In the genomic region with DNA sequence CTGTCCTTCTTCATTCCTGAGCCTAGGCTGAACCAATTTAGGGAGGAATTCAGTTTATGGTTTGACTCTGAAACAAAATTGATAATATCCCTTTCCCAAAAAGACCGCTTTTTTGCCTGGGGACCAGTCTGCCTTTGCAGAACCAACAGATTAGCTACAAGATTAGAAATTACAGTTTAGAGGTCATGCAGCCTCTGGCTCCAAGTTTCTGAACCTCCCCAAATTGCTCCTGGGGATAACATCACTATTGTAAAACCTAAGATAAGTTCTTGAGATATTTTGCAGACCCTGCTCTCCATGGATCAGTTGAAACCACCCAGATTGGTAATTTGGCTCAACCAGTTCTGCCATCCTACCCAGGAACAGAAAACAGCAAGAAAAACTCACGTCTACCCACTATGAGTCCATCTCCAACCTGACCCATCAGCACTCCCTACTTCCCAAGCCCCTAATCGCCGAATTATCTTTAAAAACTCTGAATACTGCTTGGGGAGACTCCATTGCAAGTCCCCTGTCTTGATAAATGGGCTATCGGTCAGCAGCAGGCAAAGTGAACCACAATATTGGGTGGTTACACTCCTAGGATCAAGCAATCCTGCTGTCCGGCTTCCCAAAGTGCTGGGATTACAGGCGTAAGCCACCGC, we compare ENCODE assay signal across 8 cellular contexts. TPM values are rescaled to one million over a fixed set of nuclear protein-coding genes. Genes with fewer than 3 reads are reported as not detected.
DNase-seq lines count a peak whose midpoint lies in the region; ATAC-seq and TF ChIP-seq lines count a peak whose summit lies in the region.

No MANE protein-coding gene starts in this region.

- peak overlapping the region; percentile 87 for H3K4me2 ChIP-seq in DND-41 (ENCODE audit: insufficient read depth, low read length)
- peak overlapping the region; percentile 84 for H3K4me2 ChIP-seq in KMS-11

- H3K27me3 ChIP-seq in DND-41 (ENCODE audit: insufficient read depth, low read length, poor library complexity) (no peaks in the 10 kb centered on the region), KMS-11 (ENCODE audit: insufficient read depth, low read depth) (no peaks in the 10 kb centered on the region), ectodermal cell (ENCODE audit: control insufficient read depth, insufficient read depth, low read length, poor library complexity, severe bottlenecking) (no peaks in the 10 kb centered on the region)

- H3K4me1 ChIP-seq in DND-41 (ENCODE audit: insufficient read depth, low read length): peaks cover 50% of the 10 kb centered on the region
- H3K4me1 ChIP-seq in KMS-11 (ENCODE audit: low read depth, poor library complexity, severe bottlenecking): peaks cover 17% of the 10 kb centered on the region
- H3K4me1 ChIP-seq in ectodermal cell (ENCODE audit: control insufficient read depth, insufficient read depth, low read length): peaks cover 3% of the 10 kb centered on the region

- DNase-seq in DND-41 (no peak), natural killer cell (no peak), AG08396 (ENCODE audit: low spot score) (no peak), RKO (ENCODE audit: low spot score) (no peak), UCSD-AML1 (lab: John Stamatoyannopoulos, UW; ENCODE audit: unreplicated experiment) (no peak)

- ATAC-seq in DND-41 (ENCODE audit: insufficient read depth, low read depth) (peak; percentile 12), GM21619 (IDR thresholded peaks at IDR 0.05; ENCODE audit: unreplicated experiment) (peak; percentile 14), natural killer cell (no peak)

- H3K79me2 ChIP-seq in DND-41 (ENCODE audit: insufficient read depth, low read length) (peaks cover 53% of the 10 kb centered on the region), KMS-11 (ENCODE audit: insufficient read depth, low read depth) (peaks cover 42% of the 10 kb centered on the region)

- H3K4me1 Mint-ChIP-seq in natural killer cell: peaks cover 65% of the 10 kb centered on the region in 2 donors

- intact Hi-C loops in natural killer cell (cut with micrococcal nuclease): no loop called here

- H3K9ac ChIP-seq in DND-41 (ENCODE audit: low read depth, low read length): peak overlapping the region; percentile 93
- peak overlapping the region; percentile 88 for H3K9ac ChIP-seq in KMS-11

- peaks cover 36% of the 10 kb centered on the region for H3K36me3 ChIP-seq in DND-41 (ENCODE audit: insufficient read depth, low read length)
- peaks cover 3% of the 10 kb centered on the region; the same call in 1 of the 2 replicates for H3K36me3 ChIP-seq in KMS-11 (ENCODE audit: insufficient read depth)
- peaks cover 2% of the 10 kb centered on the region for H3K36me3 ChIP-seq in ectodermal cell (ENCODE audit: control insufficient read depth, insufficient read depth, low read length)

- H3K27me3 Mint-ChIP-seq in natural killer cell (ENCODE audit: low read depth in 2 of 2): peaks cover 4 to 5% of the 10 kb centered on the region in 2 donors

- H4K20me1 ChIP-seq in DND-41 (ENCODE audit: insufficient read depth, low read length): peaks cover 35% of the 10 kb centered on the region; the same call in 1 of the 2 replicates
- H4K20me1 ChIP-seq in KMS-11 (ENCODE audit: insufficient read depth): peaks cover 9% of the 10 kb centered on the region; the same call in 1 of the 2 replicates

- no peak for TF ChIP-seq CTCF in DND-41 (IDR thresholded peaks at IDR 0.05; ENCODE audit: borderline replicate concordance, extremely low read depth, low read length, poor library complexity, severe bottlenecking)
- no peak for TF ChIP-seq CTCF in KMS-11 (conservative IDR thresholded peaks at IDR 0.05; ENCODE audit: low read depth, low read length)
- TF ChIP-seq CTCF in natural killer cell (IDR thresholded peaks at IDR 0.05): no peak

- H3K36me3 Mint-ChIP-seq in natural killer cell: peaks cover 13% of the 10 kb centered on the region

- WGBS in ectodermal cell, 2 experiments: 28 to 30% methylated on average over 7 to 8 of the region's 8 CpGs

- H3K4me3 Mint-ChIP-seq in natural killer cell: peak overlapping the region; percentile 98

- H3K27ac Mint-ChIP-seq in natural killer cell: peak overlapping the region; percentile 95 to 96

- peak overlapping the region; percentile 88 for H3K27ac ChIP-seq in DND-41 (ENCODE audit: low read length)
- H3K27ac ChIP-seq in KMS-11: peak overlapping the region; percentile 68
- H3K27ac ChIP-seq in ectodermal cell (ENCODE audit: insufficient read depth, low read depth, low read length, poor library complexity, severe bottlenecking): no peak overlapping the region

- H3K9me3 ChIP-seq in DND-41 (ENCODE audit: insufficient read depth, low read length, severe bottlenecking) (no peaks in the 10 kb centered on the region), ectodermal cell (ENCODE audit: control insufficient read depth, low read length) (no peaks in the 10 kb centered on the region)

- H3K4me3 ChIP-seq in DND-41 (ENCODE audit: low read depth in 1 of 2, low read length in 2 of 2): peak overlapping the region; percentile 98 to 100; a peak in 3 of 4 replicates
- no peak overlapping the region for H3K4me3 ChIP-seq in KMS-11 (IDR thresholded peaks at IDR 0.05; ENCODE audit: insufficient read depth, low read depth, low read length)
- H3K4me3 ChIP-seq in ectodermal cell (ENCODE audit: insufficient read depth, low read depth, low read length): peak overlapping the region; percentile 81

- H2AFZ ChIP-seq in DND-41 (ENCODE audit: low read depth, low read length) (peak overlapping the region; percentile 79), KMS-11 (ENCODE audit: low read depth) (peak overlapping the region; percentile 95)

- H3K9me3 Mint-ChIP-seq in natural killer cell: no peaks in the 10 kb centered on the region

RNA-seq across cellular contexts. Expression of a gene that starts 0.6 kb away (rescaled TPM):
- polyA plus RNA-seq in ectodermal cell (2013, experiment 1 of 4): 73.4 TPM
- 74.6 TPM for polyA plus RNA-seq in ectodermal cell (2013, experiment 2 of 4)
- 58.7 TPM for polyA plus RNA-seq in ectodermal cell (2013, experiment 3 of 4)
- polyA plus RNA-seq in ectodermal cell (2013, experiment 4 of 4): 53.4 TPM
- total RNA-seq in natural killer cell: 100 to 1,000 TPM in 2 of 3 donors, 10 to 100 TPM in 1; 100.0 to 120 (median 118) TPM

RNA-seq across cellular contexts. Expression of a gene that starts 11.2 kb away (rescaled TPM):
- not detected for polyA plus RNA-seq in ectodermal cell (2013, experiment 1 of 4)
- polyA plus RNA-seq in ectodermal cell (2013, experiment 2 of 4): 0.09 TPM
- not detected for polyA plus RNA-seq in ectodermal cell (2013, experiment 3 of 4)
- 0.12 TPM for polyA plus RNA-seq in ectodermal cell (2013, experiment 4 of 4)
- total RNA-seq in natural killer cell: under 1 TPM; 0.45 to 0.61 (median 0.52) TPM

Comparison
In these comparisons a context has a peak if more than half of its experiments do, and no peak if none do; other contexts are left out.
1. ATAC-seq: peak in DND-41 (single experiment) and GM21619 (single experiment); none in natural killer cell (0 of 3).